8 cellular contexts compared by ENCODE assay signal in the genomic region with DNA sequence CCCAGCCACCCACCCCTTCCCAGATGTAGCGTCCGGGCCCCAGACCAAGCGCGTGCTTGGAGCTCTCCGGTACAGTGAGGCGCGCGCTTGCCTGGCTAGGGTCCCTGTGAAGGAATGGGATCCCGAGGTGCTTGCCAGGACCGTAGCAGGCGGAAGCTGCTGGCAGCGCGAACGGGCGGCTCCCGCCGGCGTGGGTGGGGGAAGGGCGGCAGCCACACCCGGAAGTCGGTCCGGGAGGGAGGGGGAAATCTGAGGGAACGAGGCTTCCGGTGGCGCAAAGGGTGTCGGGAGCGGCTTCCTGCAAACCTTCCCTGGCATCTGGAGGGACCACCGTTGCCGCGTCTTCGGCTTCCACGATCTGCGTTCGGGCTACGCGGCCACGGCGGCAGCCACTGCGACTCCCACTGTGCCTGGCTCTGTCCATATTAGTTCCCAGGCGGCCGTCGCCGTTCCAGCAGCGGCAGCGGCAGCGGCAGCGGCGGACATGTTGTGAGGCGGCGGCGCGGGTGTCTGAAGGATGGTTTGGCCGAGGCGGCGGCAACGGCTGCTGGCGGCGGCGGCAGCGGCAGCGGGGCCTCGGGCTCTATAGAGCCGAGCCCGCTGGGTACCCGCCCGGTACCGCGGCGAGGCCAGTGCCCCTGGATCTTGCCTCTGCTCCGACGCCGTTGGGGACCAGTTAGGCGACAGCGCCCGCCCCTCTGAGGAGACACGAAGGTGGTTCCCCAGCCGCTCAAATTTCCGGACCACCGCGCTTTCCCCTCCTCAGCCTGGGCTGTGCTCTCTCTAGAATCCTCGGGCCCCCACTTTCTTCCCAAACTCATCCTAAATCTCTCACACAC. TPM values are rescaled to one million over a fixed set of nuclear protein-coding genes. Genes with fewer than 3 reads are reported as not detected.
DNase-seq lines count a peak whose midpoint lies in the region; FAIRE-seq and TF ChIP-seq lines count a peak whose summit lies in the region.

Gene DR1, plus strand, starts transcription at position 275 of the 839 bp plus-strand sequence. CDS start 739 bp downstream, outside the sequence.

- CTCF ChIA-PET in HEK293T (lab: Yijun Ruan, JAX): interaction anchor here (0.7 kb wide), 1 partner anchor 47 kb away, joined by 3 read pairs; no protein-coding TSS in a partner anchor
- CTCF ChIA-PET in activated naive CD4-positive, alpha-beta T cell treated with anti-CD3 and anti-CD28 coated beads for 36 hours (lab: Charles Lee): interaction anchor here (0.8 to 2.1 kb wide), 3 partner anchors 8 to 267 kb away, joined by 3 to 14 read pairs (median 3); partner anchors contain the start of gene MTF2

- no peaks in the 10 kb centered on the region for H3K27me3 Mint-ChIP-seq in activated naive CD4-positive, alpha-beta T cell treated with anti-CD3 and anti-CD28 coated beads for 36 hours (ENCODE audit: low read depth)

- no peak within 1 kb of the TSS for H2BK12ac ChIP-seq in neuronal stem cell (ENCODE audit: low read length)

- peak within 1 kb of the TSS; percentile 96 for H3K27ac Mint-ChIP-seq in activated naive CD4-positive, alpha-beta T cell treated with anti-CD3 and anti-CD28 coated beads for 36 hours

- peak within 1 kb of the TSS; percentile 98 for H2AFZ ChIP-seq in neuronal stem cell (ENCODE audit: low read length)

- no peak within 1 kb of the TSS for H4K91ac ChIP-seq in neuronal stem cell (ENCODE audit: low read depth, low read length, poor library complexity)

- DNase-seq in GM04503 (ENCODE audit: low read depth) (peak; percentile 67), HEK293T (ENCODE audit: extremely low spot score) (peak; percentile 93), MV-4-11 (lab: John Stamatoyannopoulos, UW) (peak; percentile 86), SK-N-DZ (ENCODE audit: low spot score) (peak; percentile 87), frontal cortex (ENCODE audit: low spot score in 2 of 2) (peak; percentile 93 to 94), neuronal stem cell (ENCODE audit: low spot score) (peak; percentile 87)
- DNase-seq in activated naive CD4-positive, alpha-beta T cell treated with anti-CD3 and anti-CD28 coated beads for 36 hours: peak; percentile 95

- no peak within 1 kb of the TSS for H3K4ac ChIP-seq in neuronal stem cell (ENCODE audit: low read length)

- peaks cover 16% of the 10 kb centered on the region for H3K36me3 Mint-ChIP-seq in activated naive CD4-positive, alpha-beta T cell treated with anti-CD3 and anti-CD28 coated beads for 36 hours (ENCODE audit: low read depth)

- H2BK120ac ChIP-seq in neuronal stem cell (ENCODE audit: low read depth, low read length): no peak within 1 kb of the TSS

- peak within 1 kb of the TSS; percentile 98 for H3K23ac ChIP-seq in neuronal stem cell (ENCODE audit: low read depth, low read length, poor library complexity)

- no peaks in the 10 kb centered on the region for H3K9me3 Mint-ChIP-seq in activated naive CD4-positive, alpha-beta T cell treated with anti-CD3 and anti-CD28 coated beads for 36 hours

- intact Hi-C loops in activated naive CD4-positive, alpha-beta T cell treated with anti-CD3 and anti-CD28 coated beads for 36 hours (cut with micrococcal nuclease): loop anchor here (1.0 to 5.0 kb wide), 15 partner anchors 10 to 1072 kb away; partner anchors contain the start of genes ABCD3, CCDC18, DNTTIP2 and FNBP1L

- H3K9ac ChIP-seq in neuronal stem cell (ENCODE audit: low read depth, low read length, poor library complexity) (peak within 1 kb of the TSS; percentile 97), subcutaneous abdominal adipose tissue (ENCODE audit: low read length in 5 of 5) (peak within 1 kb of the TSS; percentile 82 to 99 (median 97))

- H3K36me3 ChIP-seq in neuronal stem cell (replicated peaks in 1 of 2; ENCODE audit: control insufficient read depth in 2 of 2, insufficient read depth in 2 of 2, low read length in 2 of 2): peaks cover 0 to 20% of the 10 kb centered on the region in 2 donors
- no peaks in the 10 kb centered on the region for H3K36me3 ChIP-seq in subcutaneous abdominal adipose tissue (ENCODE audit: control insufficient read depth in 5 of 5, insufficient read depth in 5 of 5, low read length in 5 of 5)

- peak within 1 kb of the TSS; percentile 91 for H3K18ac ChIP-seq in neuronal stem cell (ENCODE audit: low read length)

- H3K27ac ChIP-seq in neuronal stem cell (replicated peaks; ENCODE audit: low read length): peak within 1 kb of the TSS; percentile 98
- peak within 1 kb of the TSS; percentile 97 for H3K27ac ChIP-seq in subcutaneous abdominal adipose tissue (ENCODE audit: low read depth, low read length)

- peak within 1 kb of the TSS; percentile 39 for H2AK5ac ChIP-seq in neuronal stem cell (ENCODE audit: low read depth, low read length)

- peaks cover 2% of the 10 kb centered on the region for H3K79me1 ChIP-seq in neuronal stem cell (ENCODE audit: low read depth, low read length)

- H3K4me1 ChIP-seq in neuronal stem cell (ENCODE audit: control insufficient read depth in 2 of 2, insufficient read depth in 1 of 2, low read depth in 1 of 2, low read length in 2 of 2): peaks cover 0 to 1% of the 10 kb centered on the region in 2 donors
- peaks cover 0 to 53% (median 43%) of the 10 kb centered on the region in 5 donors for H3K4me1 ChIP-seq in subcutaneous abdominal adipose tissue (ENCODE audit: control insufficient read depth in 5 of 5, insufficient read depth in 5 of 5, low read length in 5 of 5)

- POLR2A ChIA-PET in HEK293T (lab: Yijun Ruan, JAX): interaction anchor here (1.0 to 2.7 kb wide), 17 partner anchors 9 to 498 kb away, joined by 3 to 40 read pairs (median 5); partner anchors contain the start of gene MTF2

- H3K4me3 Mint-ChIP-seq in activated naive CD4-positive, alpha-beta T cell treated with anti-CD3 and anti-CD28 coated beads for 36 hours: peak within 1 kb of the TSS; percentile 83

- H3K4me3 ChIP-seq in neuronal stem cell (ENCODE audit: low read length in 2 of 2) (peak within 1 kb of the TSS; percentile 67 to 98), subcutaneous abdominal adipose tissue (ENCODE audit: low read depth in 1 of 5, low read length in 5 of 5) (peak within 1 kb of the TSS; percentile 89 to 97 (median 95))

- H2BK5ac ChIP-seq in neuronal stem cell (ENCODE audit: low read length): peak within 1 kb of the TSS; percentile 98

- H3K27me3 ChIP-seq in neuronal stem cell (ENCODE audit: control insufficient read depth in 3 of 3, insufficient read depth in 3 of 3, low read depth in 1 of 3, low read length in 3 of 3) (no peaks in the 10 kb centered on the region), subcutaneous abdominal adipose tissue (ENCODE audit: control insufficient read depth in 5 of 5, insufficient read depth in 4 of 5, low read length in 5 of 5) (no peaks in the 10 kb centered on the region)

- H4K8ac ChIP-seq in neuronal stem cell (ENCODE audit: low read depth, low read length): no peak within 1 kb of the TSS

- H3K4me2 ChIP-seq in neuronal stem cell (ENCODE audit: insufficient read depth, low read length, poor library complexity, severe bottlenecking): peak within 1 kb of the TSS; percentile 66

- peak within 1 kb of the TSS; percentile 39 for H3K14ac ChIP-seq in neuronal stem cell (ENCODE audit: low read length)

- no CpG with 5 or more reads among the region's 81 CpGs for WGBS in neuronal stem cell (ENCODE audit: extremely low coverage in 2 of 2, insufficient read length in 2 of 2, insufficient replicate concordance in 1 of 2), 2 donors

- H2BK15ac ChIP-seq in neuronal stem cell (ENCODE audit: low read length): no peak within 1 kb of the TSS

- no peaks in the 10 kb centered on the region for H3K9me3 ChIP-seq in neuronal stem cell (replicated peaks in 1 of 2; ENCODE audit: control insufficient read depth in 2 of 2, insufficient read depth in 1 of 2, low read depth in 1 of 2, low read length in 2 of 2)
- H3K9me3 ChIP-seq in subcutaneous abdominal adipose tissue (ENCODE audit: control insufficient read depth in 5 of 5, low read length in 5 of 5): no peaks in the 10 kb centered on the region

- H3K4me1 Mint-ChIP-seq in activated naive CD4-positive, alpha-beta T cell treated with anti-CD3 and anti-CD28 coated beads for 36 hours (ENCODE audit: low read depth): peaks cover 25% of the 10 kb centered on the region

- no peak for FAIRE-seq in frontal cortex (lab: Jason Lieb, UNC)

TF ChIP-seq in HEK293T, 16 proteins besides CTCF, POLR2A, EP300 and RAD21:
- peak; percentile 98 for TF ChIP-seq ELF4 (IDR thresholded peaks at IDR 0.05)
- TF ChIP-seq L3MBTL2 (conservative IDR thresholded peaks at IDR 0.05): peak; percentile 87
- no peak for TF ChIP-seq BHLHE40 (IDR thresholded peaks at IDR 0.05; ENCODE audit: borderline replicate concordance)
- no peak for TF ChIP-seq SUZ12 (IDR thresholded peaks at IDR 0.05)

RNA-seq across cellular contexts. Expression of gene DR1, which starts in this region (rescaled TPM):
- 35.7 and 46.6 TPM in 2 replicates for polyA plus RNA-seq in SK-N-DZ (2014; cell fraction: cytosol; rRNA removed)
- 11.2 and 15.8 TPM in 2 replicates for polyA plus RNA-seq in SK-N-DZ (2014; cell fraction: nucleus; rRNA removed)
- 10 to 100 TPM; 76.3 to 80.3 TPM for total RNA-seq in activated naive CD4-positive, alpha-beta T cell treated with anti-CD3 and anti-CD28 coated beads for 36 hours
- 22.4 TPM for total RNA-seq in frontal cortex
- polyA plus RNA-seq in neuronal stem cell (2013, experiment 1 of 2): 41.5 TPM
- 43.7 TPM for polyA plus RNA-seq in neuronal stem cell (2013, experiment 2 of 2)

Comparison
In these comparisons a context has a peak if more than half of its experiments do, and no peak if none do; other contexts are left out.
1. Peak in every context shown above with its lines: DNase-seq, H3K4me3 ChIP-seq and H3K27ac ChIP-seq.